In the genomic region with DNA sequence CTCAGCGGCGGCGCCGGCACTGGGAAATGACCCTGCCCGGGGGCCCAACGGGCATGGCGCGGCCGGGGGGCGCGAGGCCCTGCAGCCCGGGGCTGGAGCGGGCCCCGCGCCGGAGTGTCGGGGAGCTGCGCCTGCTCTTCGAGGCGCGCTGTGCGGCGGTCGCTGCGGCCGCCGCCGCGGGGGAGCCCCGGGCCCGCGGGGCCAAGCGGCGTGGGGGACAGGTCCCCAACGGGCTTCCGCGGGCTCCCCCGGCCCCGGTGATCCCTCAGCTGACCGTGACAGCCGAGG, we compare ENCODE assay signal across 8 cellular contexts. TPM values are rescaled to one million over a fixed set of nuclear protein-coding genes. Genes with fewer than 3 reads are reported as not detected.
DNase-seq lines count a peak whose midpoint lies in the region; ATAC-seq and TF ChIP-seq lines count a peak whose summit lies in the region.

No MANE protein-coding gene starts in this region.

- H3K27ac ChIP-seq in parathyroid adenoma, result no peak overlapping the region

- DNase-seq in ureter (ENCODE audit: low spot score), result no peak
- DNase-seq in activated CD4-positive, alpha-beta T cell treated with anti-CD3 and anti-CD28 coated beads, Interleukin-2, amount 50 U/mL, for 48 hours, result no peak
- no peak for DNase-seq in kidney tubule cell (ENCODE audit: low spot score)
- no peak for DNase-seq in left lobe of liver (ENCODE audit: low spot score)

- no peaks in the 10 kb centered on the region for H3K27me3 ChIP-seq in parathyroid adenoma (ENCODE audit: control insufficient read depth, insufficient read depth, low read length)

- H3K4me1 Mint-ChIP-seq in dendritic cell treated with granulocyte-macrophage colony-stimulating factor and Interleukin-4, amounts not matched to agents 40 ng/mL and 50 ng/mL, for 4 days (ENCODE audit: low read depth), result peaks cover 26% of the 10 kb centered on the region

- H3K4me3 Mint-ChIP-seq in dendritic cell treated with granulocyte-macrophage colony-stimulating factor and Interleukin-4, amounts not matched to agents 40 ng/mL and 50 ng/mL, for 4 days, result peak overlapping the region; percentile 66

- H3K36me3 Mint-ChIP-seq in dendritic cell treated with granulocyte-macrophage colony-stimulating factor and Interleukin-4, amounts not matched to agents 40 ng/mL and 50 ng/mL, for 4 days (ENCODE audit: low read depth), result no peaks in the 10 kb centered on the region

- H3K36me3 ChIP-seq in parathyroid adenoma (ENCODE audit: control insufficient read depth, insufficient read depth, low read length), result no peaks in the 10 kb centered on the region

- peak overlapping the region; percentile 78 for H2AFZ ChIP-seq in parathyroid adenoma

- peaks cover 81% of the 10 kb centered on the region for H3K27me3 Mint-ChIP-seq in dendritic cell treated with granulocyte-macrophage colony-stimulating factor and Interleukin-4, amounts not matched to agents 40 ng/mL and 50 ng/mL, for 4 days

- no peaks in the 10 kb centered on the region for H3K9me3 ChIP-seq in parathyroid adenoma (ENCODE audit: control insufficient read depth, low read length)

- H3K27ac Mint-ChIP-seq in dendritic cell treated with granulocyte-macrophage colony-stimulating factor and Interleukin-4, amounts not matched to agents 40 ng/mL and 50 ng/mL, for 4 days, result no peak overlapping the region

- TF ChIP-seq CTCF in parathyroid adenoma (IDR thresholded peaks at IDR 0.05), result no peak

- intact Hi-C loops in dendritic cell treated with granulocyte-macrophage colony-stimulating factor and Interleukin-4, amounts not matched to agents 40 ng/mL and 50 ng/mL, for 4 days (cut with micrococcal nuclease), result no loop called here

- peaks cover 5% of the 10 kb centered on the region for H3K4me1 ChIP-seq in parathyroid adenoma

- H3K4me3 ChIP-seq in parathyroid adenoma (ENCODE audit: low read depth, low read length), result peak overlapping the region; percentile 37

- peak overlapping the region; percentile 72 for H3K4me2 ChIP-seq in parathyroid adenoma (ENCODE audit: low read length)

- no peaks in the 10 kb centered on the region for H3K79me2 ChIP-seq in parathyroid adenoma

- ATAC-seq in GM18511 (IDR thresholded peaks at IDR 0.05; ENCODE audit: unreplicated experiment), result peak; percentile 31
- peak; percentile 25 for ATAC-seq in HG03432 (IDR thresholded peaks at IDR 0.05; ENCODE audit: unreplicated experiment)
- no peak for ATAC-seq in left lobe of liver

- no peak overlapping the region for H3K9ac ChIP-seq in parathyroid adenoma

- H3K9me3 Mint-ChIP-seq in dendritic cell treated with granulocyte-macrophage colony-stimulating factor and Interleukin-4, amounts not matched to agents 40 ng/mL and 50 ng/mL, for 4 days, result no peaks in the 10 kb centered on the region

RNA-seq across cellular contexts. Expression of a gene that starts 0.2 kb away (rescaled TPM):
- total RNA-seq in ureter, result 0.29 TPM
- total RNA-seq in left lobe of liver, result 0.91 TPM

RNA-seq across cellular contexts. Expression of a gene that starts 19.8 kb away (rescaled TPM):
- total RNA-seq in ureter (0.73 TPM), left lobe of liver (2.3 TPM)

RNA-seq across cellular contexts. Expression of a gene that starts 50.2 kb away (rescaled TPM):
- 34.5 TPM for total RNA-seq in ureter
- 23.3 TPM for total RNA-seq in left lobe of liver
